Comparison of ENCODE assay signal across 9 cellular contexts in genomic region chr20:47358052-47358671, GRCh38. TPM values are rescaled to one million over a fixed set of nuclear protein-coding genes. Genes with fewer than 3 reads are reported as not detected.
DNase-seq lines count a peak whose midpoint lies in the region; ATAC-seq, FAIRE-seq and TF ChIP-seq lines count a peak whose summit lies in the region.
"Had no signal": no experiment of that assay in that cellular context is flagged by ENCODE, and none has a peak within 500 bp of the region (broad histone marks: within the 10 kb centered on the region; RNA-seq: fewer than 3 reads in every experiment).

No MANE protein-coding gene starts in this region.

- peaks cover 10% of the 10 kb centered on the region for H3K36me3 ChIP-seq in PC-9 (ENCODE audit: low read depth)
- H3K36me3 ChIP-seq in pancreas, result no peaks in the 10 kb centered on the region

- FAIRE-seq in pancreas (lab: Jason Lieb, UNC), result no peak
- FAIRE-seq: colon had no signal

- intact Hi-C loops in PC-9 (cut with micrococcal nuclease; ENCODE audit: unreplicated experiment) (no loop called here), pancreas (cut with DNase I) (loop anchor here in 1 of 3 donors (5.0 kb wide), 1 partner anchor 41 kb away; no protein-coding TSS in a partner anchor)

- DNase-seq in DMS53 (lab: John Stamatoyannopoulos, UW) (peak; percentile 79), PC-9 (no peak), erythroblast (lab: John Stamatoyannopoulos, UW) (peak; percentile 65 to 76), pancreas (no peak), GM19240 (ENCODE audit: insufficient read length, low spot score) (no peak), NCI-H69 (lab: John Stamatoyannopoulos, UW) (no peak)

- no peaks in the 10 kb centered on the region for H4K20me1 ChIP-seq in PC-9 (ENCODE audit: insufficient read depth)

- H3K4me3 ChIP-seq in PC-9, result peak overlapping the region; percentile 60
- H3K4me3 ChIP-seq in pancreas, result peak overlapping the region in 2 of 4 donors; percentile 17 to 30

- H3K4me1 ChIP-seq in PC-9 (replicated peaks; ENCODE audit: insufficient read depth) (peaks cover 83% of the 10 kb centered on the region), pancreas (peaks cover 76 to 90% (median 81%) of the 10 kb centered on the region in 3 donors)

- POLR2A ChIA-PET in PC-9 (lab: Charles Lee; ENCODE audit: unreplicated experiment), result interaction anchor here (0.6 to 1.2 kb wide), 8 partner anchors 15 to 358 kb away, joined by 3 to 15 read pairs (median 6); no protein-coding TSS in a partner anchor

- no peaks in the 10 kb centered on the region for H3K9me2 ChIP-seq in PC-9 (ENCODE audit: insufficient read depth)

- TF ChIP-seq POLR2A in erythroblast (IDR thresholded peaks at IDR 0.05; ENCODE audit: low read length), result no peak

- no peaks in the 10 kb centered on the region for H3K27me3 ChIP-seq in PC-9 (ENCODE audit: insufficient read depth, low read depth)
- no peaks in the 10 kb centered on the region for H3K27me3 ChIP-seq in pancreas

- H3F3A ChIP-seq in PC-9 (ENCODE audit: insufficient read depth, low read depth), result peaks cover 65% of the 10 kb centered on the region

- peak overlapping the region; percentile 99 for H3K27ac ChIP-seq in PC-9
- H3K27ac ChIP-seq in pancreas, result peak overlapping the region; percentile 94 to 99 (median 98)

- BruUV-seq in PC-9 (replicated peaks; lab: Mats Ljungman, UMichigan), result no TSS peak

- H2AFZ ChIP-seq in PC-9, result no peak overlapping the region

- H3K79me2 ChIP-seq in PC-9 (ENCODE audit: low read depth), result peaks cover 36% of the 10 kb centered on the region

- H3K9me3 ChIP-seq in PC-9 (ENCODE audit: insufficient read depth, low read depth), result no peaks in the 10 kb centered on the region
- H3K9me3 ChIP-seq in pancreas, result no peaks in the 10 kb centered on the region

- 9 to 14% methylated on average over 14 of the region's 14 CpGs for WGBS in pancreas, 2 donors

- ATAC-seq in pancreas (peak in 1 of 4 donors; percentile 5), GM18861 (IDR thresholded peaks at IDR 0.05; ENCODE audit: unreplicated experiment) (no peak), GM21360 (IDR thresholded peaks at IDR 0.05; ENCODE audit: unreplicated experiment) (no peak)

- TF ChIP-seq CTCF in PC-9 (conservative IDR thresholded peaks at IDR 0.05) (no peak), pancreas (IDR thresholded peaks at IDR 0.05) (no peak)

- CTCF ChIA-PET in PC-9 (lab: Charles Lee), result interaction anchor here (0.6 to 1.8 kb wide), 3 partner anchors 24 to 252 kb away, joined by 4 to 8 read pairs (median 4); no protein-coding TSS in a partner anchor

- H3K4me2 ChIP-seq in PC-9, result peak overlapping the region; percentile 96

RNA-seq across cellular contexts. Expression of gene ZMYND8, which starts 1.7 kb away (rescaled TPM):
- total RNA-seq in PC-9 (2021), result 72.3 and 107 TPM in 2 replicates
- total RNA-seq in pancreas, result 10 to 100 TPM; 11.3 to 25.6 (median 18.5) TPM
- polyA plus RNA-seq in pancreas, result 10 to 100 TPM; 10.8 to 13.9 TPM

Comparison
In these comparisons a context has a peak if more than half of its experiments do, and no peak if none do; other contexts are left out.
1. DNase-seq: peak in DMS53 (single experiment) and erythroblast (2 of 2); none in PC-9 (0 of 2), pancreas (0 of 6), GM19240 (single experiment) and NCI-H69 (single experiment).